ENCODE assay signal across 8 cellular contexts in the genomic region with DNA sequence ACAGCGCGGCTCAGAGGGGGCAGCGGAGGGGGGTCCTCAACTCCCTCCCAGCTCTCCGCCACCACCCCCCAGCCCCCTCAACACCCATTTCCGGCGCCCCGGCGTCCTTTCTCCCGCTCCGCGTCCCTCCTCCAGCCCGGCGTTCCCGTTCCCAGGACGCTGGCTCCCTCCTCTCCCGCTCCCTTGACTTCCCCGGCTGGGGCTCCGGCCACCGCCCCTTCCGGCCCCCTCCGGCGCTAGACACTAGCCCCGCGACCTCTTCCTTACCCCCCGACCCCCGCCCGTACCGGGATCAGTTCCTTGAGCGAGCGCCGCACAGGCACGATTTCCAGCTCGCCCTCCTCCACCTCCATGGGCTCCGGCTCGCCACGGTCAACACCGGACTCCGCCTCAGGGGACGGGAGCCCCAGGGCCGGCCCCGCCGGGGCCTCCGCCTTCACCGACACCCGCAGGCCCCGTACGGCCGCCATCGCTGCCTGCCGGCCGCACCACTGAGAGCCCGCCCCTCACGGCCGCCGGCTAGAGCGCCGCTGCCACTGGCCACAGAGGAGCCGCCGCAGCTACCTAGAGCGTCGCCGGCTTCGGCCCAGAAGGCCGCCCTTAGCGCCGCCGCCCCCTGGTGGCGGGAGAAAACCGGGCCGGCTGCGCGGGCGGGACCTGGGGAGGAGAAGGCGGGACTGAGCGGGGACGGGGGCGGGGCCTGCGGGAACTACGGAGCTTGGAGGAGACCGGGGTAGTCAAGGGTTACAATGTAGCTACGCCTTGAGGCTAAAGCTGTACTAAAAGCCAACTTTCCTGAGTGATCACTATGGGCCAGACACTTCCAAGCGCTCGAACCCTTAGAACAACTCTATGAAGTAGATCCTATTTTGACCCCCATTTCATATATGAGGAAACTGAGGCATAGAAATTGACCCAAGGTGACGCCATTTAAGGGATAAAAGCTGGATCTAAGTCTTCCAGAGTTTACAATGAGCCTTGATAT. TPM values are rescaled to one million over a fixed set of nuclear protein-coding genes. Genes with fewer than 3 reads are reported as not detected.
DNase-seq lines count a peak whose midpoint lies in the region; ATAC-seq lines count a peak whose summit lies in the region.

Gene NCBP3 (minus strand): TSS at position 493 of the 985 bp plus-strand sequence. CDS start 23 bp downstream, at position 470.

- peaks cover 16% of the 10 kb centered on the region for H3K4me1 ChIP-seq in Karpas-422 (ENCODE audit: low read length)
- peaks cover 12 to 17% of the 10 kb centered on the region in 2 donors for H3K4me1 ChIP-seq in naive thymus-derived CD4-positive, alpha-beta T cell (ENCODE audit: control insufficient read depth in 2 of 2, insufficient read depth in 2 of 2, low read length in 2 of 2)

- peak within 1 kb of the TSS; percentile 17; the same call in 1 of the 2 replicates for H3K27ac ChIP-seq in Karpas-422 (ENCODE audit: low read length)
- peak within 1 kb of the TSS; percentile 90 for H3K27ac ChIP-seq in naive thymus-derived CD4-positive, alpha-beta T cell (ENCODE audit: low read depth, low read length)

- intact Hi-C loops in activated T-helper 1 cell treated with anti-CD3 and anti-CD28 coated beads, Interleukin-12 subunit alpha, Interleukin-12 subunit beta, Interleukin-2, Interleukin-4 antibody, amounts not matched to agents 30 ng/mL and 10 ng/mL and 1 ng/mL, durations not matched to agents 14 hours and 24 hours and 36 hours (cut with micrococcal nuclease): loop anchor here (1.0 to 5.0 kb wide), 9 partner anchors 47 to 521 kb away; partner anchors contain the start of genes ATP2A3, CAMKK1, CYB5D2 and EMC6
- intact Hi-C loops in naive thymus-derived CD4-positive, alpha-beta T cell (cut with micrococcal nuclease): loop anchor here (1.0 to 10.0 kb wide), 11 partner anchors 47 to 799 kb away; partner anchors contain the start of genes ATP2A3 (in 2 of the 2), CAMKK1 (in 2 of the 2), CYB5D2 (in 2 of the 2) and EMC6 (in 2 of the 2)

- peak within 1 kb of the TSS; percentile 99 for H2AFZ ChIP-seq in Karpas-422 (ENCODE audit: low read length)

- ATAC-seq in GM21825 (IDR thresholded peaks at IDR 0.05; ENCODE audit: unreplicated experiment): peak; percentile 91
- ATAC-seq in naive thymus-derived CD4-positive, alpha-beta T cell: peak; percentile 98
- peak; percentile 98 to 99 for ATAC-seq in stimulated activated naive B cell treated with anti-CD40 and anti-IgM and Interleukin-4, amounts not matched to agents 10 μg/mL and 1 μg/mL and 100 μg/mL, for 72 hours (replicated peaks)

- CTCF ChIA-PET in naive thymus-derived CD4-positive, alpha-beta T cell (lab: Charles Lee): interaction anchor here (0.6 to 5.3 kb wide), 6 partner anchors 9 to 109 kb away, joined by 3 to 46 read pairs (median 4); no protein-coding TSS in a partner anchor

- peaks cover 28% of the 10 kb centered on the region for H3K79me2 ChIP-seq in Karpas-422 (ENCODE audit: low read length)

- H3K9me3 Mint-ChIP-seq in activated T-helper 1 cell treated with anti-CD3 and anti-CD28 coated beads, Interleukin-12 subunit alpha, Interleukin-12 subunit beta, Interleukin-2, Interleukin-4 antibody, amounts not matched to agents 30 ng/mL and 10 ng/mL and 1 ng/mL, durations not matched to agents 14 hours and 24 hours and 36 hours: no peaks in the 10 kb centered on the region
- H3K9me3 Mint-ChIP-seq in naive thymus-derived CD4-positive, alpha-beta T cell: peaks cover 0 to 2% (median 0%) of the 10 kb centered on the region in 11 donors
- H3K9me3 Mint-ChIP-seq in stimulated activated naive B cell treated with anti-CD40 and anti-IgM and Interleukin-4, amounts not matched to agents 10 μg/mL and 1 μg/mL and 100 μg/mL, for 72 hours: no peaks in the 10 kb centered on the region

- no peaks in the 10 kb centered on the region for H3K9me2 ChIP-seq in Karpas-422 (replicated peaks; ENCODE audit: insufficient read depth, low read length)

- POLR2A ChIA-PET in naive thymus-derived CD4-positive, alpha-beta T cell (lab: Charles Lee): interaction anchor here (0.6 to 1.6 kb wide), 17 partner anchors 11 to 998 kb away, joined by 3 to 9 read pairs (median 3); partner anchors contain the start of genes CAMKK1 and HASPIN

- H3K27me3 ChIP-seq in Karpas-422 (ENCODE audit: low read length): no peaks in the 10 kb centered on the region
- no peaks in the 10 kb centered on the region for H3K27me3 ChIP-seq in naive thymus-derived CD4-positive, alpha-beta T cell (ENCODE audit: control insufficient read depth in 2 of 2, insufficient read depth in 2 of 2, low read length in 2 of 2)

- H3K4me1 Mint-ChIP-seq in activated T-helper 1 cell treated with anti-CD3 and anti-CD28 coated beads, Interleukin-12 subunit alpha, Interleukin-12 subunit beta, Interleukin-2, Interleukin-4 antibody, amounts not matched to agents 30 ng/mL and 10 ng/mL and 1 ng/mL, durations not matched to agents 14 hours and 24 hours and 36 hours (ENCODE audit: low read depth): peaks cover 16% of the 10 kb centered on the region
- peaks cover 18 to 33% (median 23%) of the 10 kb centered on the region in 7 donors for H3K4me1 Mint-ChIP-seq in naive thymus-derived CD4-positive, alpha-beta T cell
- H3K4me1 Mint-ChIP-seq in stimulated activated naive B cell treated with anti-CD40 and anti-IgM and Interleukin-4, amounts not matched to agents 10 μg/mL and 1 μg/mL and 100 μg/mL, for 72 hours: peaks cover 15 to 27% of the 10 kb centered on the region in 2 donors

- peak within 1 kb of the TSS; percentile 97 for H3K4me3 ChIP-seq in Karpas-422 (ENCODE audit: low read length)
- peak within 1 kb of the TSS; percentile 83 for H3K4me3 ChIP-seq in naive thymus-derived CD4-positive, alpha-beta T cell (ENCODE audit: low read length)

- peaks cover 9% of the 10 kb centered on the region for H4K20me1 ChIP-seq in Karpas-422 (ENCODE audit: insufficient read depth, low read depth, low read length)

- peak within 1 kb of the TSS; percentile 82 for H3K4me2 ChIP-seq in Karpas-422 (ENCODE audit: low read depth, low read length, poor library complexity, severe bottlenecking)

- peaks cover 9% of the 10 kb centered on the region for H3K27me3 Mint-ChIP-seq in activated T-helper 1 cell treated with anti-CD3 and anti-CD28 coated beads, Interleukin-12 subunit alpha, Interleukin-12 subunit beta, Interleukin-2, Interleukin-4 antibody, amounts not matched to agents 30 ng/mL and 10 ng/mL and 1 ng/mL, durations not matched to agents 14 hours and 24 hours and 36 hours (ENCODE audit: insufficient read depth)
- H3K27me3 Mint-ChIP-seq in naive thymus-derived CD4-positive, alpha-beta T cell: peaks cover 0 to 13% (median 0%) of the 10 kb centered on the region in 5 donors
- H3K27me3 Mint-ChIP-seq in stimulated activated naive B cell treated with anti-CD40 and anti-IgM and Interleukin-4, amounts not matched to agents 10 μg/mL and 1 μg/mL and 100 μg/mL, for 72 hours: peaks cover 0 to under 1% of the 10 kb centered on the region in 2 donors

- H3K9ac ChIP-seq in Karpas-422 (ENCODE audit: low read length): peak within 1 kb of the TSS; percentile 97

- DNase-seq in EL: peak; percentile 92
- DNase-seq in Karpas-422: peak; percentile 98
- DNase-seq in RKO (ENCODE audit: low spot score): peak; percentile 90
- DNase-seq in activated T-helper 1 cell treated with anti-CD3 and anti-CD28 coated beads, Interleukin-12 subunit alpha, Interleukin-12 subunit beta, Interleukin-2, Interleukin-4 antibody, amounts not matched to agents 30 ng/mL and 10 ng/mL and 1 ng/mL, durations not matched to agents 14 hours and 24 hours and 36 hours (ENCODE audit: low spot score): peak; percentile 90
- peak; percentile 93 for DNase-seq in fibroblast of gingiva (ENCODE audit: low read depth)
- peak; percentile 79 to 98 (median 90) for DNase-seq in naive thymus-derived CD4-positive, alpha-beta T cell
- DNase-seq in stimulated activated naive B cell treated with anti-CD40 and anti-IgM and Interleukin-4, amounts not matched to agents 10 μg/mL and 1 μg/mL and 100 μg/mL, for 72 hours: peak; percentile 87

- H3K4me3 Mint-ChIP-seq in activated T-helper 1 cell treated with anti-CD3 and anti-CD28 coated beads, Interleukin-12 subunit alpha, Interleukin-12 subunit beta, Interleukin-2, Interleukin-4 antibody, amounts not matched to agents 30 ng/mL and 10 ng/mL and 1 ng/mL, durations not matched to agents 14 hours and 24 hours and 36 hours: peak within 1 kb of the TSS; percentile 97
- H3K4me3 Mint-ChIP-seq in naive thymus-derived CD4-positive, alpha-beta T cell: peak within 1 kb of the TSS; percentile 85 to 98 (median 90)
- peak within 1 kb of the TSS; percentile 90 to 94 for H3K4me3 Mint-ChIP-seq in stimulated activated naive B cell treated with anti-CD40 and anti-IgM and Interleukin-4, amounts not matched to agents 10 μg/mL and 1 μg/mL and 100 μg/mL, for 72 hours

- peaks cover 11% of the 10 kb centered on the region for H3K36me3 Mint-ChIP-seq in activated T-helper 1 cell treated with anti-CD3 and anti-CD28 coated beads, Interleukin-12 subunit alpha, Interleukin-12 subunit beta, Interleukin-2, Interleukin-4 antibody, amounts not matched to agents 30 ng/mL and 10 ng/mL and 1 ng/mL, durations not matched to agents 14 hours and 24 hours and 36 hours (ENCODE audit: low read depth)
- peaks cover 0 to 8% (median 0%) of the 10 kb centered on the region in 5 donors for H3K36me3 Mint-ChIP-seq in naive thymus-derived CD4-positive, alpha-beta T cell
- H3K36me3 Mint-ChIP-seq in stimulated activated naive B cell treated with anti-CD40 and anti-IgM and Interleukin-4, amounts not matched to agents 10 μg/mL and 1 μg/mL and 100 μg/mL, for 72 hours: peaks cover 11 to 12% of the 10 kb centered on the region in 2 donors

- peak within 1 kb of the TSS; percentile 97 for H3K27ac Mint-ChIP-seq in activated T-helper 1 cell treated with anti-CD3 and anti-CD28 coated beads, Interleukin-12 subunit alpha, Interleukin-12 subunit beta, Interleukin-2, Interleukin-4 antibody, amounts not matched to agents 30 ng/mL and 10 ng/mL and 1 ng/mL, durations not matched to agents 14 hours and 24 hours and 36 hours
- H3K27ac Mint-ChIP-seq in naive thymus-derived CD4-positive, alpha-beta T cell: peak within 1 kb of the TSS; percentile 59 to 95 (median 88)
- peak within 1 kb of the TSS; percentile 94 for H3K27ac Mint-ChIP-seq in stimulated activated naive B cell treated with anti-CD40 and anti-IgM and Interleukin-4, amounts not matched to agents 10 μg/mL and 1 μg/mL and 100 μg/mL, for 72 hours

- H3K9me3 ChIP-seq in Karpas-422 (ENCODE audit: low read length): no peaks in the 10 kb centered on the region
- no peaks in the 10 kb centered on the region for H3K9me3 ChIP-seq in naive thymus-derived CD4-positive, alpha-beta T cell (ENCODE audit: control insufficient read depth in 2 of 3, low read length in 3 of 3)

- H3K36me3 ChIP-seq in Karpas-422 (ENCODE audit: insufficient read depth, low read length): peaks cover 3% of the 10 kb centered on the region; the same call in 1 of the 2 replicates
- H3K36me3 ChIP-seq in naive thymus-derived CD4-positive, alpha-beta T cell (ENCODE audit: control insufficient read depth in 2 of 3, insufficient read depth in 3 of 3, low read length in 3 of 3): peaks cover 0 to 22% (median 10%) of the 10 kb centered on the region in 3 experiments

RNA-seq across cellular contexts. Expression of gene NCBP3, which starts in this region (rescaled TPM):
- 10.1 and 17.0 TPM in 2 replicates for total RNA-seq in Karpas-422 (2014; rRNA removed; shearing (Covaris generic); ENCODE audit: low replicate concordance)
- total RNA-seq in activated T-helper 1 cell treated with anti-CD3 and anti-CD28 coated beads, Interleukin-12 subunit alpha, Interleukin-12 subunit beta, Interleukin-2, Interleukin-4 antibody, amounts not matched to agents 30 ng/mL and 10 ng/mL and 1 ng/mL, durations not matched to agents 14 hours and 24 hours and 36 hours: 54.2 and 56.0 TPM in 2 replicates
- total RNA-seq in naive thymus-derived CD4-positive, alpha-beta T cell: 10 to 100 TPM; 40.6 to 49.4 (median 46.7) TPM
- 10 to 100 TPM in 1 of 2 donors, 1 to 10 TPM in 1; 7.8 to 14.7 TPM for polyA plus RNA-seq in naive thymus-derived CD4-positive, alpha-beta T cell

Comparison
In these comparisons a context has a peak if more than half of its experiments do, and no peak if none do; other contexts are left out.
1. Peak in every context shown above with its lines: DNase-seq, ATAC-seq, H3K4me3 ChIP-seq and H3K27ac ChIP-seq.